In genomic region chr5:88183255-88183654, GRCh38 we compare ENCODE assay signal across 17 cellular contexts.
DNase-seq lines count a peak whose midpoint lies in the region; ATAC-seq, FAIRE-seq and TF ChIP-seq lines count a peak whose summit lies in the region.
"Had no signal": no experiment of that assay in that cellular context is flagged by ENCODE, and none has a peak within 500 bp of the region (broad histone marks: within the 10 kb centered on the region; RNA-seq: fewer than 3 reads in every experiment).

No MANE protein-coding gene starts in this region.

- ATAC-seq in RWPE2 (ENCODE audit: low read depth): 0 out of 3 replicates have a peak, but pooled peaks have one; percentile 29
- ATAC-seq in gastrocnemius medialis: no peak
- ATAC-seq in Right ventricle myocardium superior (ENCODE audit: poor library complexity): no peak

- H4K20me1 ChIP-seq in GM23248 (ENCODE audit: insufficient read depth): no peaks in the 10 kb centered on the region
- H4K20me1 ChIP-seq: BLaER1 treated with 17β-estradiol and CSF1 and Interleukin-3, amounts not matched to agents 10 nM and 100 nM had no signal

- no peak for FAIRE-seq in H54 (lab: Jason Lieb, UNC)
- FAIRE-seq: HTR-8/SVneo had no signal

- H3K4me2 ChIP-seq in GM23248 (ENCODE audit: unreplicated experiment): no peak overlapping the region
- H3K4me2 ChIP-seq: BLaER1 treated with 17β-estradiol and CSF1 and Interleukin-3, amounts not matched to agents 10 nM and 100 nM had no signal

- no peak for TF ChIP-seq CTCF in RWPE2 (IDR thresholded peaks at IDR 0.05; ENCODE audit: poor library complexity, severe bottlenecking)
- TF ChIP-seq CTCF in fibroblast of mammary gland (conservative IDR thresholded peaks at IDR 0.05; ENCODE audit: control insufficient read depth, insufficient read depth, low read depth, low read length): no peak
- TF ChIP-seq CTCF in gastrocnemius medialis (IDR thresholded peaks at IDR 0.05 in 4 of 5, conservative IDR thresholded peaks at IDR 0.05 in 1 of 5): no peak

- DNase-seq in EL: peak; percentile 2
- peak; percentile 1 for DNase-seq in GM23248
- DNase-seq in RWPE2 (ENCODE audit: low spot score): no peak
- peak; percentile 10 for DNase-seq in fibroblast of mammary gland (ENCODE audit: low read depth)
- DNase-seq in H54 (ENCODE audit: insufficient read length, low spot score): no peak
- DNase-seq in gastrocnemius medialis: no peak
- DNase-seq in Right ventricle myocardium superior: no peak
- DNase-seq: DMS 273 treated with DMSO at 0.1 percent for 48 hours, NCI-H1092, NCI-H1694, NCI-H446, NCI-H748 treated with DMSO at 0.1 percent for 48 hours, Peyer's patch, SIG-M5 had no signal

- intact Hi-C loops in gastrocnemius medialis (cut with DNase I; ENCODE audit: low total_unique reads): no loop called here
- intact Hi-C loops in Right ventricle myocardium superior (cut with DNase I): no loop called here

- H3K9me3 ChIP-seq in GM23248 (ENCODE audit: low read depth): peaks cover 4% of the 10 kb centered on the region
- H3K9me3 ChIP-seq in RWPE2 (ENCODE audit: severe bottlenecking): peaks cover 4% of the 10 kb centered on the region
- no peaks in the 10 kb centered on the region for H3K9me3 ChIP-seq in gastrocnemius medialis
- H3K9me3 ChIP-seq: HAP-1 had no signal

- H3K36me3 ChIP-seq in GM23248 (ENCODE audit: low read depth): peaks cover 3% of the 10 kb centered on the region; the same call in 1 of the 2 replicates
- no peaks in the 10 kb centered on the region; the same call in 1 of the 2 replicates for H3K36me3 ChIP-seq in RWPE2 (ENCODE audit: low read depth)
- peaks cover 0 to 11% of the 10 kb centered on the region in 2 donors for H3K36me3 ChIP-seq in gastrocnemius medialis
- H3K36me3 ChIP-seq: HAP-1, Peyer's patch had no signal

- H3F3A ChIP-seq in GM23248 (ENCODE audit: insufficient read depth): no peaks in the 10 kb centered on the region

- H3K9me2 ChIP-seq in GM23248 (ENCODE audit: insufficient read depth): no peaks in the 10 kb centered on the region

- H3K79me2 ChIP-seq in GM23248 (ENCODE audit: insufficient read depth): no peaks in the 10 kb centered on the region

- H3K4me1 ChIP-seq in GM23248 (ENCODE audit: insufficient read depth) (no peaks in the 10 kb centered on the region), RWPE2 (ENCODE audit: insufficient read depth, poor library complexity, severe bottlenecking) (no peaks in the 10 kb centered on the region), gastrocnemius medialis (no peaks in the 10 kb centered on the region)
- H3K4me1 ChIP-seq: BLaER1 treated with 17β-estradiol and CSF1 and Interleukin-3, amounts not matched to agents 10 nM and 100 nM; HAP-1; Peyer's patch had no signal

- no peak overlapping the region for H2AFZ ChIP-seq in GM23248

- TF ChIP-seq POLR2A in H54 (IDR thresholded peaks at IDR 0.05; ENCODE audit: low read depth, low read length) (no peak), gastrocnemius medialis (IDR thresholded peaks at IDR 0.05) (no peak)

- in situ Hi-C loops in GM23248 (cut with MboI) (no loop called here), gastrocnemius medialis (cut with MboI; ENCODE audit: low sequenced_read_pairs in 4 of 4) (no loop called here)

- no peak overlapping the region for H3K9ac ChIP-seq in GM23248
- H3K9ac ChIP-seq: BLaER1 treated with 17β-estradiol and CSF1 and Interleukin-3, amounts not matched to agents 10 nM and 100 nM had no signal

- no peak overlapping the region for H3K4me3 ChIP-seq in GM23248
- no peak overlapping the region for H3K4me3 ChIP-seq in RWPE2 (ENCODE audit: severe bottlenecking)
- H3K4me3 ChIP-seq in fibroblast of mammary gland (ENCODE audit: control insufficient read depth, low read depth, low read length): no peak overlapping the region
- no peak overlapping the region for H3K4me3 ChIP-seq in gastrocnemius medialis
- H3K4me3 ChIP-seq: BLaER1 treated with 17β-estradiol and CSF1 and Interleukin-3, amounts not matched to agents 10 nM and 100 nM; HAP-1; Peyer's patch had no signal

- H3K27ac ChIP-seq in GM23248: no peak overlapping the region
- no peak overlapping the region for H3K27ac ChIP-seq in RWPE2 (ENCODE audit: poor library complexity, severe bottlenecking)
- H3K27ac ChIP-seq in gastrocnemius medialis: no peak overlapping the region
- H3K27ac ChIP-seq: BLaER1 treated with 17β-estradiol and CSF1 and Interleukin-3, amounts not matched to agents 10 nM and 100 nM; Peyer's patch had no signal

- H3K27me3 ChIP-seq in GM23248 (replicated peaks; ENCODE audit: insufficient read depth): no peaks in the 10 kb centered on the region
- no peaks in the 10 kb centered on the region for H3K27me3 ChIP-seq in RWPE2 (ENCODE audit: insufficient read depth, poor library complexity, severe bottlenecking)
- no peaks in the 10 kb centered on the region for H3K27me3 ChIP-seq in gastrocnemius medialis
- H3K27me3 ChIP-seq: BLaER1 treated with 17β-estradiol and CSF1 and Interleukin-3, amounts not matched to agents 10 nM and 100 nM; Peyer's patch had no signal

Comparison
In these comparisons a context has a peak if more than half of its experiments do, and no peak if none do; other contexts are left out.
1. DNase-seq: peak in EL (single experiment), GM23248 (single experiment) and fibroblast of mammary gland (single experiment); none in RWPE2 (single experiment), H54 (single experiment), gastrocnemius medialis (0 of 2) and Right ventricle myocardium superior (single experiment).